8 cellular contexts compared by ENCODE assay signal in the genomic region with DNA sequence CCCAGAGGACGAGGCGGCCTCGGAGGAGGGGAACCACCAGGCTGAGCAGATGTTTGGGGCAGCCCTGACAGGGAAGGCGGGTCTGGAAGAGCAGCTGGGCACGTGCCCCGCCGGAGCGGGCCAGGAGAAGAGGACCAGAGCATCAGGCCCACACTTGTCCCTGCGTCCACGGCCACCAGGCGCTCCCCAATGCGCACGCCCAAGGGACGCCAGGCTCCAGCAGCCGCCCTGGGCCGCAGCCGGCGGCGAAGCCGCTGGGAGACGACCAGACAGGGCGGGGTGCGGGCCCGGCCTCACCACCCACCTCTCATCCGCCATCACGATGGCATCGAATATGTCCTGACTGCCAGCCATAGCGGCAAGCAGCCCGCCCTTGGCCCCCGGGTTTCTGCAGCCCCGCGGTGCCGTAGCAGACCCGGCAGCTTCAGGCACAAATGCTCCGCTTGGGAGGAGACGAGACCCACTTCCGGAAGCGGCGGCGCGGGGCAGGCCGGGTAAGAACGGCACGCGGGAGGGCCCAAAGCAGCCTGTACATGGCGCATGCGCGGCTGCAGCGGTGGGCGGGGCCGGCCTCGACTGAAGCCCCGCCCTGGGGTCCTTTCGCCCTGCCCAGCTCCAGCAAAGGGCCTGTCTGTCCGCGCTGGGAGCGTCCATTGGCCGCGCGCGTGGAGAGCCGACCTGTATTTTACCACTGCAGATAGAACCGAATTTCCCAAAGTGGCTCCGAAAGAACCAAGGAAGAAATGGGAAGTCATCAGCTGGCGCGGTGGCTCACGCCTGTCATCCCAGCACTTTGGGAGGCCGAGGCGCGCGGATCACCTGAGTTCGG. TPM values are rescaled to one million over a fixed set of nuclear protein-coding genes. Genes with fewer than 3 reads are reported as not detected.
DNase-seq lines count a peak whose midpoint lies in the region; ATAC-seq, FAIRE-seq and TF ChIP-seq lines count a peak whose summit lies in the region.

A gene with protein sequence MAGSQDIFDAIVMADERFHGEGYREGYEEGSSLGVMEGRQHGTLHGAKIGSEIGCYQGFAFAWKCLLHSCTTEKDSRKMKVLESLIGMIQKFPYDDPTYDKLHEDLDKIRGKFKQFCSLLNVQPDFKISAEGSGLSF (minus strand): TSS at position 468 of the 829 bp plus-strand sequence. CDS start 114 bp downstream, at position 354.

- TF ChIP-seq POLR2A in H54 (IDR thresholded peaks at IDR 0.05; ENCODE audit: low read depth, low read length): peak; percentile 77

- H3K36me3 Mint-ChIP-seq in nephron (ENCODE audit: low read depth): peaks cover 10% of the 10 kb centered on the region

- ATAC-seq in stimulated activated naive CD8-positive, alpha-beta T cell treated with anti-CD3 and anti-CD28 coated beads, Interleukin-15, Interleukin-2, amounts not matched to agents 100 U/mL and 50 U/mL, for 24 hours: peak; percentile 94

- TF ChIP-seq CTCF in fibroblast of the aortic adventitia (IDR thresholded peaks at IDR 0.05; ENCODE audit: insufficient read depth, low read length) (no peak), nephron (IDR thresholded peaks at IDR 0.05; ENCODE audit: unreplicated experiment in 3 of 3) (no peak)

- no peak for FAIRE-seq in H54 (lab: Jason Lieb, UNC)

- H3K4me1 Mint-ChIP-seq in nephron: peaks cover 21% of the 10 kb centered on the region

- H3K4me3 ChIP-seq in fibroblast of the aortic adventitia (ENCODE audit: low read depth, low read length): peak within 1 kb of the TSS; percentile 98

- no peaks in the 10 kb centered on the region for H3K27me3 Mint-ChIP-seq in nephron (ENCODE audit: low read depth)

- peak within 1 kb of the TSS in 2 of 3 experiments; percentile 72 to 73 for H3K27ac Mint-ChIP-seq in nephron

- DNase-seq in EH (ENCODE audit: low read depth) (peak; percentile 95), H54 (ENCODE audit: insufficient read length, low spot score) (peak; percentile 92), M059J (ENCODE audit: low read depth) (peak; percentile 93), SHP77 treated with DMSO at 0.1 percent for 48 hours (lab: John Stamatoyannopoulos, UW) (peak; percentile 92), fibroblast of the aortic adventitia (ENCODE audit: low read depth) (peak; percentile 95)
- peak; percentile 98 for DNase-seq in activated effector memory CD4-positive, alpha-beta T cell treated with anti-CD3 and anti-CD28 coated beads, Interleukin-2, amount 50 U/mL, for 16 hours
- peak; percentile 98 for DNase-seq in stimulated activated naive CD8-positive, alpha-beta T cell treated with anti-CD3 and anti-CD28 coated beads, Interleukin-15, Interleukin-2, amounts not matched to agents 100 U/mL and 50 U/mL, for 24 hours

- H3K4me3 Mint-ChIP-seq in nephron: peak within 1 kb of the TSS; percentile 95 to 98 (median 97)

- no peaks in the 10 kb centered on the region for H3K9me3 Mint-ChIP-seq in nephron

RNA-seq across cellular contexts. Expression of the gene that starts here (rescaled TPM):
- 14.9 and 15.7 TPM in 2 replicates for total RNA-seq in M059J (2014; rRNA removed; shearing (Covaris generic))
- total RNA-seq in fibroblast of the aortic adventitia (ENCODE audit: low replicate concordance): 16.4 and 35.2 TPM in 2 replicates

Comparison
In these comparisons a context has a peak if more than half of its experiments do, and no peak if none do; other contexts are left out.
1. Peak in every context shown above with its lines: DNase-seq, ATAC-seq and H3K4me3 ChIP-seq.